In genomic region chr19:44903216-44903601, GRCh38 we compare ENCODE assay signal across 13 cellular contexts. TPM values are rescaled to one million over a fixed set of nuclear protein-coding genes. Genes with fewer than 3 reads are reported as not detected.
DNase-seq lines count a peak whose midpoint lies in the region; ATAC-seq, FAIRE-seq and TF ChIP-seq lines count a peak whose summit lies in the region.
"Had no signal": no experiment of that assay in that cellular context is flagged by ENCODE, and none has a peak within 500 bp of the region (broad histone marks: within the 10 kb centered on the region; RNA-seq: fewer than 3 reads in every experiment).

No MANE protein-coding gene starts in this region.

- H3K4me1 ChIP-seq in A549 (peaks cover 29% of the 10 kb centered on the region), hepatocyte (ENCODE audit: insufficient read depth) (peaks cover 27% of the 10 kb centered on the region), upper lobe of right lung (no peaks in the 10 kb centered on the region)

- WGBS in A549 (ENCODE audit: missing lambda C conversion rate) = 64% methylated on average over 13 of the region's 15 CpGs
- 78% methylated on average over 5 of the region's 15 CpGs for WGBS in hepatocyte (ENCODE audit: low lambda C conversion rate, missing lambda C conversion rate)

- H3K9me2 ChIP-seq in hepatocyte (replicated peaks; ENCODE audit: insufficient read depth) = no peaks in the 10 kb centered on the region
- H3K9me2 ChIP-seq: SK-N-SH had no signal

- peaks cover 6% of the 10 kb centered on the region for H4K20me1 ChIP-seq in hepatocyte (ENCODE audit: insufficient read depth, poor library complexity, severe bottlenecking)

- no peaks in the 10 kb centered on the region for H3K9me3 ChIP-seq in A549
- H3K9me3 ChIP-seq in hepatocyte (ENCODE audit: low read depth) = no peaks in the 10 kb centered on the region
- no peaks in the 10 kb centered on the region for H3K9me3 ChIP-seq in upper lobe of right lung
- H3K9me3 ChIP-seq: BLaER1 treated with 17β-estradiol and CSF1 and Interleukin-3, amounts not matched to agents 10 nM and 100 nM; SK-N-SH had no signal

- CTCF ChIA-PET in A549 (lab: Yijun Ruan, JAX) = interaction anchor here (0.5 to 18.1 kb wide), 37 partner anchors 8 to 501 kb away, joined by 3 to 303 read pairs (median 5); partner anchors contain the start of genes APOC1, APOC2, CLASRP and CLPTM1
- CTCF ChIA-PET in RWPE1 (lab: Yijun Ruan, JAX) = interaction anchor here (0.5 to 2.0 kb wide), 14 partner anchors 8 to 381 kb away, joined by 3 to 10 read pairs (median 4); no protein-coding TSS in a partner anchor

- peaks cover 3% of the 10 kb centered on the region for H3K79me2 ChIP-seq in hepatocyte

- H2AFZ ChIP-seq in hepatocyte = no peak overlapping the region

- DNase-seq in A549 (ENCODE audit: low read depth in 1 of 2, low spot score in 1 of 2) (no peak), RWPE1 (ENCODE audit: low spot score) (no peak), hepatocyte (ENCODE audit: low spot score) (peak; percentile 3), kidney glomerular epithelial cell (lab: John Stamatoyannopoulos, UW) (no peak), upper lobe of right lung (no peak)
- DNase-seq: NCI-H2029 treated with DMSO at 0.1 percent for 48 hours had no signal

- intact Hi-C loops in upper lobe of right lung (cut with DNase I) = loop anchor here (10.0 kb wide), 1 partner anchor 52 kb away; the partner anchor contains the start of gene CLPTM1

- H3K4me2 ChIP-seq in A549 (peak overlapping the region; percentile 56; the same call in 2 of the 3 replicates), hepatocyte (no peak overlapping the region)
- H3K4me2 ChIP-seq: SK-N-SH had no signal

- H3K27me3 ChIP-seq in hepatocyte (no peaks in the 10 kb centered on the region), upper lobe of right lung (peaks cover 5% of the 10 kb centered on the region)

- no peak for TF ChIP-seq POLR2A in A549 (IDR thresholded peaks at IDR 0.05; ENCODE audit: low read length)

- H3K27ac ChIP-seq in 22Rv1 (peak overlapping the region; percentile 37; the same call in 1 of the 2 replicates), A549 (0 out of 6 replicates have a peak overlapping the region, but pooled peaks of 1 of the 2 experiments have one; percentile 14), RWPE1 (peak overlapping the region; percentile 42), hepatocyte (no peak overlapping the region), upper lobe of right lung (no peak overlapping the region)

- no peak for TF ChIP-seq RAD21 in A549 (conservative IDR thresholded peaks at IDR 0.05 in 1 of 2, IDR thresholded peaks at IDR 0.05 in 1 of 2)

- H3K4me3 ChIP-seq in A549 (no peak overlapping the region), hepatocyte (no peak overlapping the region), upper lobe of right lung (no peak overlapping the region)
- H3K4me3 ChIP-seq: BLaER1 treated with 17β-estradiol and CSF1 and Interleukin-3, amounts not matched to agents 10 nM and 100 nM had no signal

- ATAC-seq in A549 = peak in 1 of 2 experiments; percentile 2; a peak in 3 of 6 replicates
- ATAC-seq in HG02884 (IDR thresholded peaks at IDR 0.05; ENCODE audit: unreplicated experiment) = no peak
- no peak for ATAC-seq in upper lobe of right lung
- ATAC-seq in SK-N-SH treated with all-trans-retinoic acid at 6 μM for 48 hours = no peak

- no peak for TF ChIP-seq CTCF in 22Rv1 (IDR thresholded peaks at IDR 0.05)
- TF ChIP-seq CTCF in A549 (IDR thresholded peaks at IDR 0.05) = no peak
- TF ChIP-seq CTCF in RWPE1 (conservative IDR thresholded peaks at IDR 0.05; ENCODE audit: low read depth) = no peak
- TF ChIP-seq CTCF in hepatocyte (IDR thresholded peaks at IDR 0.05; ENCODE audit: poor library complexity) = no peak
- TF ChIP-seq CTCF in upper lobe of right lung (IDR thresholded peaks at IDR 0.05) = no peak

- no peak for FAIRE-seq in A549 (lab: Jason Lieb, UNC)

- no peak for TF ChIP-seq EP300 in A549 (IDR thresholded peaks at IDR 0.05)

- POLR2A ChIA-PET in A549 (lab: Yijun Ruan, JAX) = interaction anchor here (0.6 to 0.7 kb wide), 2 partner anchors 52 to 241 kb away, joined by 3 to 6 read pairs; partner anchors contain the start of gene CLPTM1
- POLR2A ChIA-PET in RWPE1 (lab: Yijun Ruan, JAX; ENCODE audit: low non-redundant PET) = interaction anchor here (0.5 kb wide), 1 partner anchor 49 kb away, joined by 4 read pairs; no protein-coding TSS in a partner anchor

- no peaks in the 10 kb centered on the region for H3K36me3 ChIP-seq in hepatocyte (replicated peaks; ENCODE audit: insufficient read depth, low read depth)
- peaks cover 40% of the 10 kb centered on the region for H3K36me3 ChIP-seq in upper lobe of right lung

TF ChIP-seq in A549, 52 proteins besides CTCF, POLR2A, EP300 and RAD21 (continues in another document):
- TF ChIP-seq HOXA7 (CRISPR knock-in tag; IDR thresholded peaks at IDR 0.05) (no peak), NFE2L2 (conservative IDR thresholded peaks at IDR 0.05; ENCODE audit: low read length) (no peak), KDM1A (IDR thresholded peaks at IDR 0.05; ENCODE audit: low read depth) (no peak), FOSB (CRISPR knock-in tag; IDR thresholded peaks at IDR 0.05) (no peak), BHLHE40 (IDR thresholded peaks at IDR 0.05; ENCODE audit: low read depth, low read length) (no peak), PBX3 (IDR thresholded peaks at IDR 0.05) (no peak)

TF ChIP-seq in SK-N-SH treated with all-trans-retinoic acid at 6 μM for 48 hours, 23 proteins besides CTCF, POLR2A, EP300 and RAD21 (continues in another document):
- TF ChIP-seq ZNF70 (CRISPR knock-in tag; IDR thresholded peaks at IDR 0.05) (no peak), ARNTL (CRISPR knock-in tag; IDR thresholded peaks at IDR 0.05; ENCODE audit: borderline replicate concordance, low read depth) (no peak), OSR1 (CRISPR knock-in tag; IDR thresholded peaks at IDR 0.05) (no peak), SNAI2 (CRISPR knock-in tag; IDR thresholded peaks at IDR 0.05) (no peak), TOX (CRISPR knock-in tag; IDR thresholded peaks at IDR 0.05; ENCODE audit: borderline replicate concordance) (no peak)
- TF ChIP-seq, protein P1, sequence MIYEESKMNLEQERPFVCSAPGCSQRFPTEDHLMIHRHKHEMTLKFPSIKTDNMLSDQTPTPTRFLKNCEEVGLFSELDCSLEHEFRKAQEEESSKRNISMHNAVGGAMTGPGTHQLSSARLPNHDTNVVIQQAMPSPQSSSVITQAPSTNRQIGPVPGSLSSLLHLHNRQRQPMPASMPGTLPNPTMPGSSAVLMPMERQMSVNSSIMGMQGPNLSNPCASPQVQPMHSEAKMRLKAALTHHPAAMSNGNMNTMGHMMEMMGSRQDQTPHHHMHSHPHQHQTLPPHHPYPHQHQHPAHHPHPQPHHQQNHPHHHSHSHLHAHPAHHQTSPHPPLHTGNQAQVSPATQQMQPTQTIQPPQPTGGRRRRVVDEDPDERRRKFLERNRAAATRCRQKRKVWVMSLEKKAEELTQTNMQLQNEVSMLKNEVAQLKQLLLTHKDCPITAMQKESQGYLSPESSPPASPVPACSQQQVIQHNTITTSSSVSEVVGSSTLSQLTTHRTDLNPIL (CRISPR knock-in tag; IDR thresholded peaks at IDR 0.05; ENCODE audit: low read depth) = no peak

RNA-seq across cellular contexts. Expression of gene APOE, which starts 2.4 kb away (rescaled TPM):
- polyA plus RNA-seq in A549 (2011; rRNA removed) = 9.4 and 12.5 TPM in 2 replicates
- polyA plus RNA-seq in A549 (2012; cell fraction: cytosol; rRNA removed) = 14.3 and 17.4 TPM in 2 replicates
- 32.0 and 33.0 TPM in 2 replicates for polyA plus RNA-seq in A549 (2012; cell fraction: nucleus; rRNA removed)
- 16.2 to 31.9 TPM (median 20.2 TPM) in 3 replicates for polyA plus RNA-seq in A549 (2017; fragmentation: RNase III; extraction: RNeasy Plus Mini Kit Qiagen cat#74134 plus additional on column Dnase treatment)
- polyA minus RNA-seq in A549 (2011; rRNA and poly(A)+ RNA removed) = 1.7 and 4.0 TPM in 2 replicates
- 3,920 and 3,946 TPM in 2 replicates for total RNA-seq in hepatocyte
- polyA plus RNA-seq in hepatocyte = 3,558 and 4,019 TPM in 2 replicates
- 565 TPM for total RNA-seq in upper lobe of right lung

RNA-seq across cellular contexts. Expression of gene APOC1, which starts 11.2 kb away (rescaled TPM):
- polyA plus RNA-seq in A549 (2011; rRNA removed) (82.1 and 88.7 TPM in 2 replicates), A549 (2017; fragmentation: RNase III; extraction: RNeasy Plus Mini Kit Qiagen cat#74134 plus additional on column Dnase treatment) (172 to 198 TPM (median 196 TPM) in 3 replicates), hepatocyte (395 and 606 TPM in 2 replicates)
- 145 and 171 TPM in 2 replicates for polyA plus RNA-seq in A549 (2012; cell fraction: cytosol; rRNA removed)
- 40.5 and 46.5 TPM in 2 replicates for polyA plus RNA-seq in A549 (2012; cell fraction: nucleus; rRNA removed)
- 21.8 and 24.4 TPM in 2 replicates for polyA minus RNA-seq in A549 (2011; rRNA and poly(A)+ RNA removed)
- total RNA-seq in hepatocyte (330 and 390 TPM in 2 replicates), upper lobe of right lung (558 TPM)

RNA-seq across cellular contexts. Expression of gene TOMM40, which starts 12.2 kb away (rescaled TPM):
- polyA plus RNA-seq in A549 (2011; rRNA removed) (83.6 and 92.7 TPM in 2 replicates), A549 (2017; fragmentation: RNase III; extraction: RNeasy Plus Mini Kit Qiagen cat#74134 plus additional on column Dnase treatment) (172 to 201 TPM (median 180 TPM) in 3 replicates), hepatocyte (83.1 and 83.7 TPM in 2 replicates)
- 324 and 402 TPM in 2 replicates for polyA plus RNA-seq in A549 (2012; cell fraction: cytosol; rRNA removed)
- polyA plus RNA-seq in A549 (2012; cell fraction: nucleus; rRNA removed) = 294 and 420 TPM in 2 replicates
- polyA minus RNA-seq in A549 (2011; rRNA and poly(A)+ RNA removed) = 120 and 129 TPM in 2 replicates
- total RNA-seq in hepatocyte (60.9 and 67.9 TPM in 2 replicates), upper lobe of right lung (52.4 TPM)

RNA-seq across cellular contexts. Expression of gene APOC4, which starts 38.8 kb away (rescaled TPM):
- polyA plus RNA-seq in A549 (2011; rRNA removed) (not detected in 2 replicates), A549 (2017; fragmentation: RNase III; extraction: RNeasy Plus Mini Kit Qiagen cat#74134 plus additional on column Dnase treatment) (not detected in 3 replicates), hepatocyte (1.1 TPM in 1 of 2 replicates, not detected in the other)
- not detected in 2 replicates for polyA plus RNA-seq in A549 (2012; cell fraction: cytosol; rRNA removed)
- polyA plus RNA-seq in A549 (2012; cell fraction: nucleus; rRNA removed) = not detected in 2 replicates
- not detected in 2 replicates for polyA minus RNA-seq in A549 (2011; rRNA and poly(A)+ RNA removed)
- total RNA-seq in hepatocyte (not detected in 2 replicates), upper lobe of right lung (not detected)
- total RNA-seq: H9, HT-29 had no signal
- polyA plus RNA-seq: SK-N-SH had no signal

RNA-seq across cellular contexts. Expression of gene APOC2, which starts 42.6 kb away (rescaled TPM):
- polyA plus RNA-seq in A549 (2011; rRNA removed) (not detected in 2 replicates), A549 (2017; fragmentation: RNase III; extraction: RNeasy Plus Mini Kit Qiagen cat#74134 plus additional on column Dnase treatment) (0.27 TPM in 1 of 3 replicates, not detected in the others), hepatocyte (603 and 827 TPM in 2 replicates)
- not detected in 2 replicates for polyA plus RNA-seq in A549 (2012; cell fraction: cytosol; rRNA removed)
- polyA plus RNA-seq in A549 (2012; cell fraction: nucleus; rRNA removed) = not detected in 2 replicates
- not detected in 2 replicates for polyA minus RNA-seq in A549 (2011; rRNA and poly(A)+ RNA removed)
- total RNA-seq in hepatocyte (435 and 454 TPM in 2 replicates), upper lobe of right lung (33.9 TPM)
- total RNA-seq: H9, HT-29 had no signal
- polyA plus RNA-seq: SK-N-SH had no signal

Comparison
In these comparisons a context has a peak if more than half of its experiments do, and no peak if none do; other contexts are left out.
1. H3K27ac ChIP-seq: peak in 22Rv1 (single experiment) and RWPE1 (single experiment); none in hepatocyte (single experiment) and upper lobe of right lung (single experiment).